8 cellular contexts compared by ENCODE assay signal in genomic region chr11:31813242-31813960, GRCh38.
DNase-seq lines count a peak whose midpoint lies in the region; ATAC-seq and TF ChIP-seq lines count a peak whose summit lies in the region.

No MANE protein-coding gene starts in this region.

- ATAC-seq in HG03095 (IDR thresholded peaks at IDR 0.05; ENCODE audit: unreplicated experiment) (no peak), HG03378 (IDR thresholded peaks at IDR 0.05; ENCODE audit: unreplicated experiment) (no peak)

- no peak overlapping the region for H3K27ac ChIP-seq in HEK293 (ENCODE audit: extremely low read depth, low read depth, low read length)
- H3K27ac ChIP-seq in muscle layer of duodenum (ENCODE audit: low read length): no peak overlapping the region

- H3K36me3 ChIP-seq in HEK293 (ENCODE audit: control insufficient read depth in 2 of 2, insufficient read depth in 1 of 2, low read length in 2 of 2) (no peaks in the 10 kb centered on the region), muscle layer of duodenum (ENCODE audit: control insufficient read depth in 1 of 2, insufficient read depth in 2 of 2, low read length in 2 of 2) (no peaks in the 10 kb centered on the region)

- TF ChIP-seq CTCF in AG09309 (IDR thresholded peaks at IDR 0.05; ENCODE audit: control insufficient read depth, insufficient read depth, low read depth, low read length, missing control alignments) (no peak), HEK293 (tag by site-specific recombination; IDR thresholded peaks at IDR 0.05) (no peak)

- H3K4me3 ChIP-seq in AG09309 (ENCODE audit: control insufficient read depth, low read depth, low read length) (peak overlapping the region; percentile 43), HEK293 (ENCODE audit: low read depth, low read length) (peak overlapping the region; percentile 35), muscle layer of duodenum (ENCODE audit: low read depth in 1 of 2, low read length in 2 of 2) (peak overlapping the region; percentile 26 to 65)

- H3K9me3 ChIP-seq in HEK293 (ENCODE audit: control insufficient read depth, insufficient read depth, low read depth, low read length) (no peaks in the 10 kb centered on the region), muscle layer of duodenum (ENCODE audit: control insufficient read depth in 1 of 2, low read length in 2 of 2) (no peaks in the 10 kb centered on the region)

- H3K4me1 ChIP-seq in HEK293 (ENCODE audit: control insufficient read depth, insufficient read depth, low read length) (no peaks in the 10 kb centered on the region), muscle layer of duodenum (ENCODE audit: control insufficient read depth in 1 of 2, insufficient read depth in 2 of 2, low read length in 2 of 2) (peaks cover 6 to 89% of the 10 kb centered on the region in 2 donors)

- peaks cover 88% of the 10 kb centered on the region for H3K27me3 ChIP-seq in muscle layer of duodenum (ENCODE audit: low read depth, low read length)

- POLR2A ChIA-PET in HEK293 (lab: Yijun Ruan, JAX): interaction anchor here (0.6 kb wide), 1 partner anchor 268 kb away, joined by 3 read pairs; no protein-coding TSS in a partner anchor

- CTCF ChIA-PET in HEK293 (lab: Yijun Ruan, JAX): interaction anchor here (0.6 to 0.7 kb wide), 2 partner anchors 159 to 169 kb away, joined by 3 to 4 read pairs; no protein-coding TSS in a partner anchor

- DNase-seq in AG09309 (ENCODE audit: low read depth) (no peak), cerebellar cortex (ENCODE audit: low spot score) (peak; percentile 38), NCI-H1092 (lab: John Stamatoyannopoulos, UW) (no peak), putamen (ENCODE audit: low spot score) (no peak)

TF ChIP-seq in HEK293, 187 proteins besides CTCF, POLR2A, EP300 and RAD21:
- TF ChIP-seq ZNF184 (tag by site-specific recombination; IDR thresholded peaks at IDR 0.05) (no peak), ZNF76 (tag by site-specific recombination; IDR thresholded peaks at IDR 0.05; ENCODE audit: borderline replicate concordance, low read depth) (no peak), ZNF202 (tag by site-specific recombination; IDR thresholded peaks at IDR 0.05; ENCODE audit: borderline replicate concordance) (no peak), ZNF48 (tag by site-specific recombination; IDR thresholded peaks at IDR 0.05) (no peak), SCRT1 (tag by site-specific recombination; IDR thresholded peaks at IDR 0.05; ENCODE audit: borderline replicate concordance) (no peak), ZNF530 (tag by site-specific recombination; IDR thresholded peaks at IDR 0.05; ENCODE audit: low read depth) (no peak), MZF1 (tag by site-specific recombination; IDR thresholded peaks at IDR 0.05; ENCODE audit: borderline replicate concordance) (no peak), ZNF621 (tag by site-specific recombination; IDR thresholded peaks at IDR 0.05) (no peak), ZNF132 (tag by site-specific recombination; IDR thresholded peaks at IDR 0.05; ENCODE audit: borderline replicate concordance) (no peak), KLF16 (tag by site-specific recombination; IDR thresholded peaks at IDR 0.05) (no peak), ZNF146 (tag by site-specific recombination; IDR thresholded peaks at IDR 0.05) (no peak), BCL6B (tag by site-specific recombination; IDR thresholded peaks at IDR 0.05) (no peak), SALL2 (tag by site-specific recombination; IDR thresholded peaks at IDR 0.05; ENCODE audit: borderline replicate concordance) (no peak), ZNF426 (tag by site-specific recombination; IDR thresholded peaks at IDR 0.05) (no peak), ZSCAN30 (tag by site-specific recombination; IDR thresholded peaks at IDR 0.05) (no peak)
- TF ChIP-seq, protein P1, sequence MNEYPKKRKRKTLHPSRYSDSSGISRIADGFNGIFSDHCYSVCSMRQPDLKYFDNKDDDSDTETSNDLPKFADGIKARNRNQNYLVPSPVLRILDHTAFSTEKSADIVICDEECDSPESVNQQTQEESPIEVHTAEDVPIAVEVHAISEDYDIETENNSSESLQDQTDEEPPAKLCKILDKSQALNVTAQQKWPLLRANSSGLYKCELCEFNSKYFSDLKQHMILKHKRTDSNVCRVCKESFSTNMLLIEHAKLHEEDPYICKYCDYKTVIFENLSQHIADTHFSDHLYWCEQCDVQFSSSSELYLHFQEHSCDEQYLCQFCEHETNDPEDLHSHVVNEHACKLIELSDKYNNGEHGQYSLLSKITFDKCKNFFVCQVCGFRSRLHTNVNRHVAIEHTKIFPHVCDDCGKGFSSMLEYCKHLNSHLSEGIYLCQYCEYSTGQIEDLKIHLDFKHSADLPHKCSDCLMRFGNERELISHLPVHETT (tag by site-specific recombination; IDR thresholded peaks at IDR 0.05): no peak
TF ChIP-seq in HEK293: peak in this region for 0.
